In genomic region chr4:114025176-114025777, GRCh38 we compare ENCODE assay signal across 11 cellular contexts. TPM values are rescaled to one million over a fixed set of nuclear protein-coding genes. Genes with fewer than 3 reads are reported as not detected.
A peak's percentile ranks its signal among the peaks of the same experiment; 100 is the strongest.
DNase-seq lines count a peak whose midpoint lies in the region; ATAC-seq and TF ChIP-seq lines count a peak whose summit lies in the region.
"Had no signal": no experiment of that assay in that cellular context is flagged by ENCODE, and none has a peak within 500 bp of the region (broad histone marks: within the 10 kb centered on the region; RNA-seq: fewer than 3 reads in every experiment).

No MANE protein-coding gene starts in this region.

- H3K4me1 ChIP-seq in colonic mucosa (no peaks in the 10 kb centered on the region), tibial artery (no peaks in the 10 kb centered on the region)

- no peaks in the 10 kb centered on the region for H3K36me3 Mint-ChIP-seq in T-helper 17 cell (ENCODE audit: low read depth)
- H3K36me3 Mint-ChIP-seq: CD4-positive, CD25-positive, alpha-beta regulatory T cell had no signal

- DNase-seq in colonic mucosa (peak; percentile 69), tibial artery (no peak), DMS79 (lab: John Stamatoyannopoulos, UW) (no peak), T-helper 17 cell (no peak), GM03348 (ENCODE audit: low spot score) (no peak)
- DNase-seq: activated CD8-positive, alpha-beta memory T cell treated with anti-CD3 and anti-CD28 coated beads for 24 hours; anterior cingulate cortex; CD4-positive, CD25-positive, alpha-beta regulatory T cell had no signal

- H3K27me3 Mint-ChIP-seq in T-helper 17 cell, result no peaks in the 10 kb centered on the region
- H3K27me3 Mint-ChIP-seq: CD4-positive, CD25-positive, alpha-beta regulatory T cell had no signal

- H3K4me3 ChIP-seq in colonic mucosa (no peak overlapping the region), tibial artery (no peak overlapping the region)

- no peaks in the 10 kb centered on the region for H3K36me3 ChIP-seq in colonic mucosa
- no peaks in the 10 kb centered on the region for H3K36me3 ChIP-seq in tibial artery

- no peaks in the 10 kb centered on the region for H3K27me3 ChIP-seq in colonic mucosa
- no peaks in the 10 kb centered on the region for H3K27me3 ChIP-seq in tibial artery

- H3K4me1 Mint-ChIP-seq in T-helper 17 cell, result no peaks in the 10 kb centered on the region
- H3K4me1 Mint-ChIP-seq: CD4-positive, CD25-positive, alpha-beta regulatory T cell had no signal

- H3K9ac ChIP-seq in colonic mucosa (ENCODE audit: low read depth in 2 of 2, low read length in 2 of 2), result no peak overlapping the region

- no peak overlapping the region for H3K27ac Mint-ChIP-seq in T-helper 17 cell
- H3K27ac Mint-ChIP-seq: CD4-positive, CD25-positive, alpha-beta regulatory T cell had no signal

- TF ChIP-seq CTCF in colonic mucosa (IDR thresholded peaks at IDR 0.05), result no peak
- no peak for TF ChIP-seq CTCF in tibial artery (IDR thresholded peaks at IDR 0.05)

- intact Hi-C loops in colonic mucosa (cut with DNase I) (no loop called here), tibial artery (cut with DNase I; ENCODE audit: low total_unique reads) (no loop called here)

- H3K9me3 ChIP-seq in colonic mucosa (no peaks in the 10 kb centered on the region), tibial artery (no peaks in the 10 kb centered on the region), T-helper 17 cell (ENCODE audit: control insufficient read depth, low read length, poor library complexity, severe bottlenecking) (no peaks in the 10 kb centered on the region)

- peak; percentile 74 for ATAC-seq in GM18520 (IDR thresholded peaks at IDR 0.05; ENCODE audit: unreplicated experiment)
- peak; percentile 95 for ATAC-seq in GM21717 (IDR thresholded peaks at IDR 0.05; ENCODE audit: unreplicated experiment)
- ATAC-seq in HG03175 (IDR thresholded peaks at IDR 0.05; ENCODE audit: unreplicated experiment), result peak; percentile 88
- ATAC-seq in T-helper 17 cell, result no peak

- H3K27ac ChIP-seq in colonic mucosa (no peak overlapping the region), tibial artery (no peak overlapping the region)

- no peak overlapping the region for H3K4me3 Mint-ChIP-seq in T-helper 17 cell
- H3K4me3 Mint-ChIP-seq: CD4-positive, CD25-positive, alpha-beta regulatory T cell had no signal

RNA-seq across cellular contexts. Expression of gene ARSJ, which starts 45.8 kb away (rescaled TPM):
- total RNA-seq in colonic mucosa, result 1 to 10 TPM; 4.7 to 8.4 TPM
- total RNA-seq in T-helper 17 cell, result under 1 TPM in 1 of 2 donors, not detected in 1; 0.45 TPM
- total RNA-seq: CD4-positive, CD25-positive, alpha-beta regulatory T cell had no signal
